In the genomic region with DNA sequence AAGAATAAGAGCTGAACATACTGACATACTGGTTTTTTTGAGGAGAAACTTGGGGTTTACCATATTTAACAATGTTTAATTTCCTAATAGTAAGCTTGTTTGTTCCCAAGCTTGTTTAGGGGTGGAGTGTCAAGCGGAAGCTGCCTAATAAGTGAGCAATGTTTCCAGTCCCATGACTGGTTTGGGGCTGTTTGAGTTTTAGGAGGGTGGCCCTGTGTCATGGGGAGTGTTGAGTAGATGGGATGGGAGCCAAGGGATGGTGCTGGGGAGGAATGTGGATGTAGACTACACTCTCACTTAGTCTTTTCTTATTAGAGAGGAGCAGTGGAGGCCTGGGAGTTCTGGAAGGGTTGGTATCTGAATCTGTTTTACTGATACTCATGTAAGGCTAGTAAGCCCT, we compare ENCODE assay signal across 24 cellular contexts.
DNase-seq lines count a peak whose midpoint lies in the region; ATAC-seq and TF ChIP-seq lines count a peak whose summit lies in the region.
"Had no signal": no experiment of that assay in that cellular context is flagged by ENCODE, and none has a peak within 500 bp of the region (broad histone marks: within the 10 kb centered on the region; RNA-seq: fewer than 3 reads in every experiment).

No MANE protein-coding gene starts in this region.

- H3K79me2 ChIP-seq in smooth muscle cell (ENCODE audit: low read depth), result peaks cover 10% of the 10 kb centered on the region
- peaks cover 25% of the 10 kb centered on the region for H3K79me2 ChIP-seq in osteoblast (ENCODE audit: insufficient read depth, low read length)

- CTCF ChIA-PET in CD4-positive, alpha-beta memory T cell (lab: Charles Lee; ENCODE audit: partially characterized antibody), result no interaction called here

- no peaks in the 10 kb centered on the region for H3K9me3 ChIP-seq in smooth muscle cell (replicated peaks; ENCODE audit: low read depth)
- H3K9me3 ChIP-seq in HAP-1, result 0 out of 2 replicates have a peak, but pooled peaks cover 3% of the 10 kb centered on the region
- H3K9me3 ChIP-seq in osteoblast (ENCODE audit: low read depth, low read length), result peaks cover 8% of the 10 kb centered on the region
- H3K9me3 ChIP-seq in CD4-positive, alpha-beta memory T cell (ENCODE audit: control insufficient read depth in 1 of 2, low read length in 2 of 2), result no peaks in the 10 kb centered on the region
- H3K9me3 ChIP-seq: adrenal gland, thoracic aorta had no signal

- H3K36me3 ChIP-seq in smooth muscle cell (ENCODE audit: low read depth) (no peaks in the 10 kb centered on the region), HAP-1 (replicated peaks) (no peaks in the 10 kb centered on the region), osteoblast (ENCODE audit: insufficient read depth, low read length) (no peaks in the 10 kb centered on the region)
- no peaks in the 10 kb centered on the region for H3K36me3 ChIP-seq in CD4-positive, alpha-beta memory T cell (ENCODE audit: insufficient read depth, low read length)
- H3K36me3 ChIP-seq: adrenal gland, neural progenitor cell, thoracic aorta had no signal

- H3K36me3 Mint-ChIP-seq in HFFc6 (ENCODE audit: low read depth), result peaks cover 16% of the 10 kb centered on the region
- peaks cover 0 to 4% of the 10 kb centered on the region in 2 donors for H3K36me3 Mint-ChIP-seq in CD4-positive, alpha-beta memory T cell

- DNase-seq in HFFc6 (no peak), cardiac fibroblast (ENCODE audit: low read depth in 2 of 2) (peak; percentile 43 to 57), foreskin keratinocyte (no peak), smooth muscle cell (lab: John Stamatoyannopoulos, UW; ENCODE audit: unreplicated experiment) (no peak), HAP-1 (ENCODE audit: low spot score in 2 of 2) (no peak), NCI-H526 treated with DMSO at 0.1 percent for 48 hours (lab: John Stamatoyannopoulos, UW) (no peak), osteoblast (ENCODE audit: insufficient read length, low spot score, missing footprints) (no peak)
- no peak for DNase-seq in CD4-positive, alpha-beta memory T cell
- DNase-seq: activated CD4-positive, alpha-beta memory T cell treated with anti-CD3 and anti-CD28 coated beads for 36 hours; activated gamma-delta T cell treated with Interleukin-2 at 50 U/mL for 16 hours; activated T-cell treated with anti-CD3 and anti-CD28 coated beads for 4 hours; adrenal gland; AML-193; central memory CD4-positive, alpha-beta T cell; effector CD4-positive, alpha-beta T cell; foreskin fibroblast; H7; NCI-H1417; NCI-H526; SIG-M5 had no signal

- in situ Hi-C loops in HAP-1 (cut with MboI; ENCODE audit: low sequenced_read_pairs), result no loop called here

- H3K27ac Mint-ChIP-seq in HFFc6, result peak overlapping the region; percentile 50
- H3K27ac Mint-ChIP-seq in CD4-positive, alpha-beta memory T cell, result peak overlapping the region in 1 of 7 donors; percentile 47
- H3K27ac Mint-ChIP-seq: activated CD4-positive, alpha-beta memory T cell treated with anti-CD3 and anti-CD28 coated beads for 36 hours; neural progenitor cell; T-helper 1 cell treated with Interleukin-12 subunit alpha and Interleukin-12 subunit beta and Interleukin-4 antibody, amounts not matched to agents 30 μg/mL and 1 μg/mL, for 36 hours; WTC11 had no signal

- H4K20me1 ChIP-seq in smooth muscle cell (ENCODE audit: low read depth), result no peaks in the 10 kb centered on the region
- H4K20me1 ChIP-seq in osteoblast (ENCODE audit: insufficient read depth, low read length), result no peaks in the 10 kb centered on the region

- no peak overlapping the region; the same call in 1 of the 2 replicates for H3K4me3 Mint-ChIP-seq in HFFc6
- H3K4me3 Mint-ChIP-seq in CD4-positive, alpha-beta memory T cell, result peak overlapping the region in 1 of 8 donors; percentile 17
- H3K4me3 Mint-ChIP-seq: activated CD4-positive, alpha-beta memory T cell treated with anti-CD3 and anti-CD28 coated beads for 36 hours; neural progenitor cell; T-helper 1 cell treated with Interleukin-12 subunit alpha and Interleukin-12 subunit beta and Interleukin-4 antibody, amounts not matched to agents 30 μg/mL and 1 μg/mL, for 36 hours; WTC11 had no signal

- 86% methylated on average over 1 of the region's 1 CpG for WGBS in smooth muscle cell (ENCODE audit: low lambda C conversion rate)

- no peak overlapping the region for H3K4me3 ChIP-seq in cardiac fibroblast (replicated peaks in 1 of 2; ENCODE audit: low read depth in 2 of 2, low read length in 2 of 2)
- H3K4me3 ChIP-seq in smooth muscle cell, result no peak overlapping the region
- H3K4me3 ChIP-seq in HAP-1, result no peak overlapping the region
- no peak overlapping the region for H3K4me3 ChIP-seq in osteoblast (ENCODE audit: insufficient read depth, low read length)
- no peak overlapping the region for H3K4me3 ChIP-seq in CD4-positive, alpha-beta memory T cell (ENCODE audit: low read length in 2 of 2)
- H3K4me3 ChIP-seq: adrenal gland, neural progenitor cell, thoracic aorta had no signal

- H3K27me3 Mint-ChIP-seq in HFFc6 (ENCODE audit: insufficient read depth), result peaks cover 2% of the 10 kb centered on the region; the same call in 1 of the 2 replicates
- H3K27me3 Mint-ChIP-seq in CD4-positive, alpha-beta memory T cell, result no peaks in the 10 kb centered on the region

- H3K9ac ChIP-seq in smooth muscle cell (ENCODE audit: low read depth), result no peak overlapping the region
- H3K9ac ChIP-seq: neural progenitor cell had no signal

- H3K27me3 ChIP-seq in foreskin keratinocyte, result no peaks in the 10 kb centered on the region
- H3K27me3 ChIP-seq in smooth muscle cell (ENCODE audit: low read depth), result no peaks in the 10 kb centered on the region
- no peaks in the 10 kb centered on the region for H3K27me3 ChIP-seq in HAP-1 (ENCODE audit: low read depth)
- no peaks in the 10 kb centered on the region for H3K27me3 ChIP-seq in osteoblast (ENCODE audit: insufficient read depth, low read length)
- H3K27me3 ChIP-seq in CD4-positive, alpha-beta memory T cell (ENCODE audit: insufficient read depth, low read length), result no peaks in the 10 kb centered on the region
- H3K27me3 ChIP-seq: adrenal gland, neural progenitor cell had no signal

- peak; percentile 18 for ATAC-seq in foreskin keratinocyte
- ATAC-seq: WTC11 had no signal

- H3K27ac ChIP-seq in foreskin keratinocyte (no peak overlapping the region), smooth muscle cell (ENCODE audit: low read depth) (peak overlapping the region; percentile 24), osteoblast (ENCODE audit: low read depth, low read length) (no peak overlapping the region)
- no peak overlapping the region for H3K27ac ChIP-seq in CD4-positive, alpha-beta memory T cell (ENCODE audit: low read depth, low read length)
- H3K27ac ChIP-seq: neural progenitor cell had no signal

- TF ChIP-seq CTCF in HFFc6 (IDR thresholded peaks at IDR 0.05) (no peak), cardiac fibroblast (IDR thresholded peaks at IDR 0.05; ENCODE audit: low read depth, low read length) (no peak), foreskin keratinocyte (conservative IDR thresholded peaks at IDR 0.05) (no peak), smooth muscle cell (IDR thresholded peaks at IDR 0.05; ENCODE audit: borderline replicate concordance, insufficient read depth, poor library complexity, severe bottlenecking) (no peak), osteoblast (IDR thresholded peaks at IDR 0.05; ENCODE audit: extremely low read depth, low read depth, low read length) (no peak)

- POLR2A ChIA-PET in CD4-positive, alpha-beta memory T cell (lab: Charles Lee; ENCODE audit: partially characterized antibody), result no interaction called here

- no peak overlapping the region for H3K4me2 ChIP-seq in smooth muscle cell
- no peak overlapping the region for H3K4me2 ChIP-seq in osteoblast (ENCODE audit: insufficient read depth, low read length)
- H3K4me2 ChIP-seq: neural progenitor cell had no signal

- no peak overlapping the region for H2AFZ ChIP-seq in smooth muscle cell (ENCODE audit: low read depth)
- no peak overlapping the region for H2AFZ ChIP-seq in osteoblast (ENCODE audit: low read length)
- H2AFZ ChIP-seq: neural progenitor cell had no signal

- intact Hi-C loops in CD4-positive, alpha-beta memory T cell (cut with micrococcal nuclease), result loop anchor here (10.0 kb wide), 1 partner anchor 132 kb away; the partner anchor contains the start of gene TANC1

- H3K4me1 ChIP-seq in foreskin keratinocyte, result peaks cover 34% of the 10 kb centered on the region
- H3K4me1 ChIP-seq in smooth muscle cell (ENCODE audit: low read depth), result peaks cover 18% of the 10 kb centered on the region
- H3K4me1 ChIP-seq in HAP-1, result peaks cover 12% of the 10 kb centered on the region
- H3K4me1 ChIP-seq in osteoblast (ENCODE audit: insufficient read depth, low read length), result peaks cover 32% of the 10 kb centered on the region
- peaks cover 29% of the 10 kb centered on the region for H3K4me1 ChIP-seq in CD4-positive, alpha-beta memory T cell (ENCODE audit: insufficient read depth, low read length)
- H3K4me1 ChIP-seq: neural progenitor cell had no signal

- no peaks in the 10 kb centered on the region for H3F3A ChIP-seq in smooth muscle cell (ENCODE audit: low read depth)

- H3K9me3 Mint-ChIP-seq in HFFc6, result peaks cover 17% of the 10 kb centered on the region
- peaks cover 0 to 16% (median 12%) of the 10 kb centered on the region in 8 donors for H3K9me3 Mint-ChIP-seq in CD4-positive, alpha-beta memory T cell

- H3K4me1 Mint-ChIP-seq in HFFc6 (ENCODE audit: low read depth), result peaks cover 79% of the 10 kb centered on the region
- H3K4me1 Mint-ChIP-seq in CD4-positive, alpha-beta memory T cell, result peaks cover 14 to 26% (median 19%) of the 10 kb centered on the region in 4 donors

Comparison
In these comparisons a context has a peak if more than half of its experiments do, and no peak if none do; other contexts are left out.
1. DNase-seq: peak in cardiac fibroblast (2 of 2); none in HFFc6 (single experiment), foreskin keratinocyte (0 of 2), smooth muscle cell (single experiment), HAP-1 (0 of 2), NCI-H526 treated with DMSO at 0.1 percent for 48 hours (single experiment), osteoblast (single experiment) and CD4-positive, alpha-beta memory T cell (0 of 5).